In genomic region chr19:42277821-42278809, GRCh38 we compare ENCODE assay signal across 7 cellular contexts. TPM values are rescaled to one million over a fixed set of nuclear protein-coding genes. Genes with fewer than 3 reads are reported as not detected.
DNase-seq lines count a peak whose midpoint lies in the region; ATAC-seq and TF ChIP-seq lines count a peak whose summit lies in the region.

No MANE protein-coding gene starts in this region.

- no peak overlapping the region for H3K4me2 ChIP-seq in OCI-LY7 (ENCODE audit: low read length)

- intact Hi-C loops in activated CD4-positive, alpha-beta memory T cell treated with anti-CD3 and anti-CD28 coated beads for 36 hours (cut with micrococcal nuclease) = no loop called here
- intact Hi-C loops in left ventricle myocardium superior (cut with micrococcal nuclease) (no loop called here), OCI-LY7 (cut with micrococcal nuclease; ENCODE audit: unreplicated experiment) (no loop called here)

- H3K27ac Mint-ChIP-seq in activated CD4-positive, alpha-beta memory T cell treated with anti-CD3 and anti-CD28 coated beads for 36 hours = peak overlapping the region; percentile 26

- no peaks in the 10 kb centered on the region for H3K9me3 Mint-ChIP-seq in activated CD4-positive, alpha-beta memory T cell treated with anti-CD3 and anti-CD28 coated beads for 36 hours

- CTCF ChIA-PET in activated CD4-positive, alpha-beta memory T cell treated with anti-CD3 and anti-CD28 coated beads for 36 hours (lab: Charles Lee) = interaction anchor here (0.9 to 7.0 kb wide), 10 partner anchors 8 to 149 kb away, joined by 3 to 107 read pairs (median 12); partner anchors contain the start of genes ERF, GSK3A and ZNF526
- CTCF ChIA-PET in OCI-LY7 (lab: Charles Lee; ENCODE audit: unreplicated experiment) = no interaction called here

- H3K9ac ChIP-seq in subcutaneous abdominal adipose tissue (ENCODE audit: low read length in 5 of 5) = peak overlapping the region in 4 of 5 donors; percentile 2 to 75 (median 64)

- H4K20me1 ChIP-seq in OCI-LY7 (ENCODE audit: insufficient read depth, low read length) = no peaks in the 10 kb centered on the region

- H3K27ac ChIP-seq in subcutaneous abdominal adipose tissue (ENCODE audit: low read depth, low read length) = peak overlapping the region; percentile 87
- no peak overlapping the region for H3K27ac ChIP-seq in OCI-LY7 (ENCODE audit: low read depth, low read length, poor library complexity, severe bottlenecking)

- H3K4me1 ChIP-seq in subcutaneous abdominal adipose tissue (ENCODE audit: control insufficient read depth in 5 of 5, insufficient read depth in 5 of 5, low read length in 5 of 5) (peaks cover 8 to 77% (median 64%) of the 10 kb centered on the region in 5 donors), OCI-LY7 (ENCODE audit: insufficient read depth, low read length, poor library complexity, severe bottlenecking) (peaks cover 37% of the 10 kb centered on the region)

- no peak for ATAC-seq in left ventricle myocardium superior

- no TSS peak for BruUV-seq in OCI-LY7 (replicated peaks; lab: Mats Ljungman, UMichigan)

- H3K79me2 ChIP-seq in OCI-LY7 (ENCODE audit: insufficient read depth, low read depth, low read length) = no peaks in the 10 kb centered on the region

- H3K36me3 ChIP-seq in subcutaneous abdominal adipose tissue (ENCODE audit: control insufficient read depth in 5 of 5, insufficient read depth in 5 of 5, low read length in 5 of 5) (peaks cover 0 to 26% (median 22%) of the 10 kb centered on the region in 5 donors), OCI-LY7 (ENCODE audit: insufficient read depth, low read length) (0 out of 2 replicates have a peak, but pooled peaks cover 8% of the 10 kb centered on the region)

- H3K4me1 Mint-ChIP-seq in activated CD4-positive, alpha-beta memory T cell treated with anti-CD3 and anti-CD28 coated beads for 36 hours (ENCODE audit: low read depth) = peaks cover 62% of the 10 kb centered on the region

- H2AFZ ChIP-seq in OCI-LY7 (ENCODE audit: low read length) = no peak overlapping the region

- no peaks in the 10 kb centered on the region for H3K9me2 ChIP-seq in OCI-LY7 (ENCODE audit: insufficient read depth, low read length)

- H3K4me3 ChIP-seq in subcutaneous abdominal adipose tissue (ENCODE audit: low read depth in 1 of 5, low read length in 5 of 5) (peak overlapping the region in 1 of 5 donors; percentile 11), OCI-LY7 (ENCODE audit: low read depth, low read length, poor library complexity, severe bottlenecking) (no peak overlapping the region)

- H3K27me3 ChIP-seq in subcutaneous abdominal adipose tissue (ENCODE audit: control insufficient read depth in 5 of 5, insufficient read depth in 4 of 5, low read length in 5 of 5) = no peaks in the 10 kb centered on the region

- no peak for TF ChIP-seq CTCF in OCI-LY7 (conservative IDR thresholded peaks at IDR 0.05; ENCODE audit: low read length)

- DNase-seq in HT1080 (ENCODE audit: low read depth) = peak; percentile 33
- DNase-seq in activated CD4-positive, alpha-beta memory T cell treated with anti-CD3 and anti-CD28 coated beads for 36 hours = no peak
- DNase-seq in left ventricle myocardium superior = peak; percentile 47
- DNase-seq in NCI-H82 treated with DMSO at 0.1 percent for 48 hours (lab: John Stamatoyannopoulos, UW; ENCODE audit: unreplicated experiment) = no peak
- DNase-seq in OCI-LY7 (ENCODE audit: low spot score) = no peak
- no peak for DNase-seq in MV-4-11 (lab: John Stamatoyannopoulos, UW)

- no peak overlapping the region for H3K4me3 Mint-ChIP-seq in activated CD4-positive, alpha-beta memory T cell treated with anti-CD3 and anti-CD28 coated beads for 36 hours

- POLR2A ChIA-PET in activated CD4-positive, alpha-beta memory T cell treated with anti-CD3 and anti-CD28 coated beads for 36 hours (lab: Charles Lee) = interaction anchor here (0.5 to 2.3 kb wide), 6 partner anchors 8 to 159 kb away, joined by 3 to 15 read pairs (median 4); partner anchors contain the start of genes CIC and GSK3A
- POLR2A ChIA-PET in OCI-LY7 (lab: Charles Lee) = interaction anchor here (1.1 to 2.6 kb wide), 3 partner anchors 7 to 35 kb away, joined by 3 to 11 read pairs (median 9); partner anchors contain the start of gene GSK3A

- H3K9me3 ChIP-seq in subcutaneous abdominal adipose tissue (ENCODE audit: control insufficient read depth in 5 of 5, low read length in 5 of 5) (no peaks in the 10 kb centered on the region), OCI-LY7 (ENCODE audit: low read length) (no peaks in the 10 kb centered on the region)

- peaks cover 19% of the 10 kb centered on the region for H3K36me3 Mint-ChIP-seq in activated CD4-positive, alpha-beta memory T cell treated with anti-CD3 and anti-CD28 coated beads for 36 hours

- no peaks in the 10 kb centered on the region for H3K27me3 Mint-ChIP-seq in activated CD4-positive, alpha-beta memory T cell treated with anti-CD3 and anti-CD28 coated beads for 36 hours

RNA-seq across cellular contexts. Expression of gene CIC, which starts 9.1 kb away (rescaled TPM):
- 12.0 and 22.6 TPM in 2 replicates for total RNA-seq in HT1080 (2014; rRNA removed; shearing (Covaris generic))
- 19.0 and 21.5 TPM in 2 replicates for polyA plus RNA-seq in HT1080 (2015; cell fraction: cytosol; rRNA removed)
- polyA plus RNA-seq in HT1080 (2015; cell fraction: nucleus; rRNA removed) = 51.0 and 53.3 TPM in 2 replicates
- total RNA-seq in activated CD4-positive, alpha-beta memory T cell treated with anti-CD3 and anti-CD28 coated beads for 36 hours = 10 to 100 TPM; 56.9 to 64.2 TPM
- total RNA-seq in left ventricle myocardium superior (37.1 TPM), OCI-LY7 (2022) (48.2 and 59.3 TPM in 2 replicates)
- 20.7 and 26.8 TPM in 2 replicates for total RNA-seq in OCI-LY7 (2014; rRNA removed; shearing (Covaris generic))

RNA-seq across cellular contexts. Expression of gene ERF, which starts 23.2 kb away (rescaled TPM):
- total RNA-seq in HT1080 (2014; rRNA removed; shearing (Covaris generic)) = 73.0 and 102 TPM in 2 replicates
- 70.3 and 81.1 TPM in 2 replicates for polyA plus RNA-seq in HT1080 (2015; cell fraction: cytosol; rRNA removed)
- polyA plus RNA-seq in HT1080 (2015; cell fraction: nucleus; rRNA removed) = 126 and 550 TPM in 2 replicates
- 10 to 100 TPM; 43.1 to 56.5 TPM for total RNA-seq in activated CD4-positive, alpha-beta memory T cell treated with anti-CD3 and anti-CD28 coated beads for 36 hours
- total RNA-seq in left ventricle myocardium superior (46.0 TPM), OCI-LY7 (2022) (33.5 and 36.6 TPM in 2 replicates)
- total RNA-seq in OCI-LY7 (2014; rRNA removed; shearing (Covaris generic)) = 22.1 and 26.7 TPM in 2 replicates

RNA-seq across cellular contexts. Expression of gene PRR19, which starts 23.8 kb away (rescaled TPM):
- 1.2 and 2.8 TPM in 2 replicates for total RNA-seq in HT1080 (2014; rRNA removed; shearing (Covaris generic))
- 0.81 and 1.0 TPM in 2 replicates for polyA plus RNA-seq in HT1080 (2015; cell fraction: cytosol; rRNA removed)
- polyA plus RNA-seq in HT1080 (2015; cell fraction: nucleus; rRNA removed) = 0.61 and 1.1 TPM in 2 replicates
- total RNA-seq in activated CD4-positive, alpha-beta memory T cell treated with anti-CD3 and anti-CD28 coated beads for 36 hours = under 1 TPM; 0.61 to 0.81 TPM
- total RNA-seq in left ventricle myocardium superior (not detected), OCI-LY7 (2022) (0.40 and 0.70 TPM in 2 replicates)
- total RNA-seq in OCI-LY7 (2014; rRNA removed; shearing (Covaris generic)) = 1.4 TPM in 1 of 2 replicates, not detected in the other

RNA-seq across cellular contexts. Expression of gene PAFAH1B3, which starts 24.3 kb away (rescaled TPM):
- total RNA-seq in HT1080 (2014; rRNA removed; shearing (Covaris generic)) = 98.5 and 110 TPM in 2 replicates
- 36.9 and 43.7 TPM in 2 replicates for polyA plus RNA-seq in HT1080 (2015; cell fraction: cytosol; rRNA removed)
- 21.3 and 23.6 TPM in 2 replicates for polyA plus RNA-seq in HT1080 (2015; cell fraction: nucleus; rRNA removed)
- 10 to 100 TPM; 46.6 to 54.7 TPM for total RNA-seq in activated CD4-positive, alpha-beta memory T cell treated with anti-CD3 and anti-CD28 coated beads for 36 hours
- total RNA-seq in left ventricle myocardium superior (2.6 TPM), OCI-LY7 (2022) (35.9 and 42.3 TPM in 2 replicates)
- total RNA-seq in OCI-LY7 (2014; rRNA removed; shearing (Covaris generic)) = 54.9 and 62.1 TPM in 2 replicates

RNA-seq across cellular contexts. Expression of gene TMEM145, which starts 35.0 kb away (rescaled TPM):
- total RNA-seq in HT1080 (2014; rRNA removed; shearing (Covaris generic)) = 0.37 and 1.1 TPM in 2 replicates
- 2.0 and 3.3 TPM in 2 replicates for polyA plus RNA-seq in HT1080 (2015; cell fraction: cytosol; rRNA removed)
- 7.7 and 10.2 TPM in 2 replicates for polyA plus RNA-seq in HT1080 (2015; cell fraction: nucleus; rRNA removed)
- under 1 TPM in 1 of 2 experiments, not detected in 1; 0.29 TPM for total RNA-seq in activated CD4-positive, alpha-beta memory T cell treated with anti-CD3 and anti-CD28 coated beads for 36 hours
- total RNA-seq in left ventricle myocardium superior = 0.64 TPM
- not detected in 2 replicates for total RNA-seq in OCI-LY7 (2014; rRNA removed; shearing (Covaris generic))
- total RNA-seq in OCI-LY7 (2022) = 1.8 TPM in 2 replicates

Comparison
In these comparisons a context has a peak if more than half of its experiments do, and no peak if none do; other contexts are left out.
1. DNase-seq: peak in HT1080 (single experiment) and left ventricle myocardium superior (single experiment); none in activated CD4-positive, alpha-beta memory T cell treated with anti-CD3 and anti-CD28 coated beads for 36 hours (single experiment), NCI-H82 treated with DMSO at 0.1 percent for 48 hours (single experiment), OCI-LY7 (single experiment) and MV-4-11 (single experiment).